In the genomic region with DNA sequence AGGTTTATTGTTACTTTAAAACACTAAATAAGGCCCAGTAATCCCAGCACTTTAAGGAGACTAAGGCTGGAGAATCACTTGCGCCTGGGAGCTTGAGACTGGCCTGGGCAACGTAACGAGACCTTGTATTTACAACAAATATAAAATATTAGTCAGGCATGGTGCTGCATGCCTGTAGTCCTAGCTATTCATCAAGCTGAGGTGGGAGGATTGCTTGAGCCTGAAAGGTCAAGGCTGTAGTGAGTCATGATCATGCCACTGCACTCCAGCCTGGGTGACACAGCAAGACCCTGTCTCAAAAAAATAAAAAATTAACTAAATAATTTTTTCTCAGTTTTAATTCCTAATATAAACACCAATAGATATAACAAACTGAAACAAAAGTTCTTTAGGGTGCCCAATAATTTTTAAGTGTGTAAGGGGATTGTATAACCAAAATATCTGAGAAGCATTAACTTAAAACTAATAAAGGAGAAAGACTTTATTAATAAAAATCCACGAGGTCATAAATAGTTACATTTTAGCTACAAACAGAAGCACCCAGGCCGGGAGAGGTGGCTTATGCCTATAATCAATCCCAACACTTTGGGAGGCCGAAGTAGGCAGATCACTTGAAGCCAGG, we compare ENCODE assay signal across 1 cellular context.
TF ChIP-seq lines count a peak whose summit lies in the region.

No MANE protein-coding gene starts in this region.

TF ChIP-seq in K562, 482 proteins besides CTCF, POLR2A, EP300 and RAD21 (continued from another document and continues in another):
- TF ChIP-seq, protein P1, sequence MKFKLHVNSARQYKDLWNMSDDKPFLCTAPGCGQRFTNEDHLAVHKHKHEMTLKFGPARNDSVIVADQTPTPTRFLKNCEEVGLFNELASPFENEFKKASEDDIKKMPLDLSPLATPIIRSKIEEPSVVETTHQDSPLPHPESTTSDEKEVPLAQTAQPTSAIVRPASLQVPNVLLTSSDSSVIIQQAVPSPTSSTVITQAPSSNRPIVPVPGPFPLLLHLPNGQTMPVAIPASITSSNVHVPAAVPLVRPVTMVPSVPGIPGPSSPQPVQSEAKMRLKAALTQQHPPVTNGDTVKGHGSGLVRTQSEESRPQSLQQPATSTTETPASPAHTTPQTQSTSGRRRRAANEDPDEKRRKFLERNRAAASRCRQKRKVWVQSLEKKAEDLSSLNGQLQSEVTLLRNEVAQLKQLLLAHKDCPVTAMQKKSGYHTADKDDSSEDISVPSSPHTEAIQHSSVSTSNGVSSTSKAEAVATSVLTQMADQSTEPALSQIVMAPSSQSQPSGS (CRISPR knock-in tag; IDR thresholded peaks at IDR 0.05), result no peak
- TF ChIP-seq ZNF699 (CRISPR knock-in tag; IDR thresholded peaks at IDR 0.05; ENCODE audit: insufficient replicate concordance), result no peak
- TF ChIP-seq FOS (IDR thresholded peaks at IDR 0.05; ENCODE audit: extremely low read depth, insufficient read length), result peak; percentile 16
- TF ChIP-seq HLTF (IDR thresholded peaks at IDR 0.05), result no peak
- 0 out of 2 replicates have a peak, but pooled peaks have one; percentile 9 for TF ChIP-seq ZNF41 (CRISPR knock-in tag; conservative IDR thresholded peaks at IDR 0.05)
- 0 out of 2 replicates have a peak, but pooled peaks have one; percentile 2 for TF ChIP-seq THRAP3 (IDR thresholded peaks at IDR 0.05; ENCODE audit: borderline replicate concordance)
- peak; percentile 82; the same call in 1 of the 2 replicates for TF ChIP-seq MITF (IDR thresholded peaks at IDR 0.05)
- no peak for TF ChIP-seq ZNF324 (CRISPR knock-in tag; IDR thresholded peaks at IDR 0.05)
- no peak for TF ChIP-seq BCLAF1 (IDR thresholded peaks at IDR 0.05; ENCODE audit: borderline replicate concordance in 1 of 2, control insufficient read depth in 1 of 2, low read depth in 2 of 2, low read length in 1 of 2)
- no peak for TF ChIP-seq HNRNPK (IDR thresholded peaks at IDR 0.05; ENCODE audit: low read depth, low read length, poor library complexity, severe bottlenecking)
- peak; percentile 65 for TF ChIP-seq ZNF766 (CRISPR knock-in tag; conservative IDR thresholded peaks at IDR 0.05)
- TF ChIP-seq RBM14 (IDR thresholded peaks at IDR 0.05; ENCODE audit: borderline replicate concordance, insufficient read depth, low read depth, low read length), result no peak
- TF ChIP-seq HMBOX1 (IDR thresholded peaks at IDR 0.05), result peak; percentile 77
- TF ChIP-seq ZNF436 (CRISPR knock-in tag; IDR thresholded peaks at IDR 0.05), result no peak
- TF ChIP-seq ZNF717 (CRISPR knock-in tag; IDR thresholded peaks at IDR 0.05), result no peak
- no peak for TF ChIP-seq ZC3H4 (CRISPR knock-in tag; IDR thresholded peaks at IDR 0.05; ENCODE audit: borderline replicate concordance)
- TF ChIP-seq, protein P2, sequence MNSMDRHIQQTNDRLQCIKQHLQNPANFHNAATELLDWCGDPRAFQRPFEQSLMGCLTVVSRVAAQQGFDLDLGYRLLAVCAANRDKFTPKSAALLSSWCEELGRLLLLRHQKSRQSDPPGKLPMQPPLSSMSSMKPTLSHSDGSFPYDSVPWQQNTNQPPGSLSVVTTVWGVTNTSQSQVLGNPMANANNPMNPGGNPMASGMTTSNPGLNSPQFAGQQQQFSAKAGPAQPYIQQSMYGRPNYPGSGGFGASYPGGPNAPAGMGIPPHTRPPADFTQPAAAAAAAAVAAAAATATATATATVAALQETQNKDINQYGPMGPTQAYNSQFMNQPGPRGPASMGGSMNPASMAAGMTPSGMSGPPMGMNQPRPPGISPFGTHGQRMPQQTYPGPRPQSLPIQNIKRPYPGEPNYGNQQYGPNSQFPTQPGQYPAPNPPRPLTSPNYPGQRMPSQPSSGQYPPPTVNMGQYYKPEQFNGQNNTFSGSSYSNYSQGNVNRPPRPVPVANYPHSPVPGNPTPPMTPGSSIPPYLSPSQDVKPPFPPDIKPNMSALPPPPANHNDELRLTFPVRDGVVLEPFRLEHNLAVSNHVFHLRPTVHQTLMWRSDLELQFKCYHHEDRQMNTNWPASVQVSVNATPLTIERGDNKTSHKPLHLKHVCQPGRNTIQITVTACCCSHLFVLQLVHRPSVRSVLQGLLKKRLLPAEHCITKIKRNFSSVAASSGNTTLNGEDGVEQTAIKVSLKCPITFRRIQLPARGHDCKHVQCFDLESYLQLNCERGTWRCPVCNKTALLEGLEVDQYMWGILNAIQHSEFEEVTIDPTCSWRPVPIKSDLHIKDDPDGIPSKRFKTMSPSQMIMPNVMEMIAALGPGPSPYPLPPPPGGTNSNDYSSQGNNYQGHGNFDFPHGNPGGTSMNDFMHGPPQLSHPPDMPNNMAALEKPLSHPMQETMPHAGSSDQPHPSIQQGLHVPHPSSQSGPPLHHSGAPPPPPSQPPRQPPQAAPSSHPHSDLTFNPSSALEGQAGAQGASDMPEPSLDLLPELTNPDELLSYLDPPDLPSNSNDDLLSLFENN (IDR thresholded peaks at IDR 0.05; ENCODE audit: low read depth in 2 of 2, low read length in 2 of 2), result no peak
- TF ChIP-seq ZNF197 (CRISPR knock-in tag; IDR thresholded peaks at IDR 0.05; ENCODE audit: low read depth), result no peak
- no peak for TF ChIP-seq HDAC3 (IDR thresholded peaks at IDR 0.05; ENCODE audit: borderline replicate concordance, partially characterized antibody)
- no peak for TF ChIP-seq HDAC1 (IDR thresholded peaks at IDR 0.05)
- TF ChIP-seq C11orf30 (IDR thresholded peaks at IDR 0.05; ENCODE audit: low read depth), result peak; percentile 86
- TF ChIP-seq ZNF639 (CRISPR knock-in tag; conservative IDR thresholded peaks at IDR 0.05 in 1 of 2, IDR thresholded peaks at IDR 0.05 in 1 of 2), result peak in 1 of 2 experiments; percentile 82; a peak in 2 of 4 replicates
- TF ChIP-seq ATF1 (CRISPR knock-in tag; IDR thresholded peaks at IDR 0.05), result no peak
- TF ChIP-seq ATF1 (tag; IDR thresholded peaks at IDR 0.05), result peak; percentile 46
- no peak for TF ChIP-seq DNMT1 (IDR thresholded peaks at IDR 0.05)
- TF ChIP-seq, protein P3, sequence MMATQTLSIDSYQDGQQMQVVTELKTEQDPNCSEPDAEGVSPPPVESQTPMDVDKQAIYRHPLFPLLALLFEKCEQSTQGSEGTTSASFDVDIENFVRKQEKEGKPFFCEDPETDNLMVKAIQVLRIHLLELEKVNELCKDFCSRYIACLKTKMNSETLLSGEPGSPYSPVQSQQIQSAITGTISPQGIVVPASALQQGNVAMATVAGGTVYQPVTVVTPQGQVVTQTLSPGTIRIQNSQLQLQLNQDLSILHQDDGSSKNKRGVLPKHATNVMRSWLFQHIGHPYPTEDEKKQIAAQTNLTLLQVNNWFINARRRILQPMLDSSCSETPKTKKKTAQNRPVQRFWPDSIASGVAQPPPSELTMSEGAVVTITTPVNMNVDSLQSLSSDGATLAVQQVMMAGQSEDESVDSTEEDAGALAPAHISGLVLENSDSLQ (IDR thresholded peaks at IDR 0.05), result peak; percentile 75
- no peak for TF ChIP-seq CUX1 (CRISPR knock-in tag; IDR thresholded peaks at IDR 0.05)
- TF ChIP-seq TEAD1 (CRISPR knock-in tag; IDR thresholded peaks at IDR 0.05), result peak in 1 of 2 experiments; percentile 52; a peak in 1 of 4 replicates
- TF ChIP-seq ZNF316 (IDR thresholded peaks at IDR 0.05), result peak; percentile 81
- 0 out of 2 replicates have a peak, but pooled peaks have one; percentile 8 for TF ChIP-seq CBFA2T3 (IDR thresholded peaks at IDR 0.05)
- no peak for TF ChIP-seq ZBTB8A (IDR thresholded peaks at IDR 0.05; ENCODE audit: partially characterized antibody)
- peak; percentile 91 for TF ChIP-seq MEIS2 (IDR thresholded peaks at IDR 0.05; ENCODE audit: partially characterized antibody)
- TF ChIP-seq EGR1 (conservative IDR thresholded peaks at IDR 0.05), result peak; percentile 36; the same call in 1 of the 2 replicates
- TF ChIP-seq ZNF347 (CRISPR knock-in tag; IDR thresholded peaks at IDR 0.05; ENCODE audit: low read depth), result no peak
- TF ChIP-seq NRF1 (conservative IDR thresholded peaks at IDR 0.05 in 1 of 2, IDR thresholded peaks at IDR 0.05 in 1 of 2), result peak in 1 of 2 experiments; percentile 36; a peak in 1 of 4 replicates
- TF ChIP-seq POLR3G (IDR thresholded peaks at IDR 0.05; ENCODE audit: extremely low read depth, insufficient read length, insufficient replicate concordance), result no peak
- 0 out of 2 replicates have a peak, but pooled peaks have one; percentile 24 for TF ChIP-seq NFIC (IDR thresholded peaks at IDR 0.05)
- peak; percentile 88 for TF ChIP-seq SMARCC2 (IDR thresholded peaks at IDR 0.05; ENCODE audit: low read depth)
